Comparison of ENCODE assay signal across 18 cellular contexts in the genomic region with DNA sequence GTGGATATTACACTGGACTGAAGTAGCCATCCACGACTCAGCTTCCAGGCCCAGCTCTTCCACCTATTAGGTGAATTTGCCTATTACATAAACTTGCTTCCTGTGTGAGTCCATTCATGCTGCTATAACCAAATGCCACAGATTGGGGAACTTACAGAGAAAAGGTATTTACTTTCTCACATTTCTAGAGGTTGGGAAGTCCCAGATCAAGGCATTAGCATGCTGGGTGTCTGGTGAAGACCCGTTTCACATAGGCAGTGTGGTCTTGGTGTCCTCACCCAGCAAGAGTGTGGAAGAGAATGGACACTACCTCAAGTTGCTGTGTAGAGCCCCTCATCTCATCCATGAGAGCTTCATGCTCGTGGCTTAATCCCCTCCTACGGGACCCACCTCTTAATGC.
DNase-seq lines count a peak whose midpoint lies in the region; ATAC-seq and TF ChIP-seq lines count a peak whose summit lies in the region.
"Had no signal": no experiment of that assay in that cellular context is flagged by ENCODE, and none has a peak within 500 bp of the region (broad histone marks: within the 10 kb centered on the region; RNA-seq: fewer than 3 reads in every experiment).

No MANE protein-coding gene starts in this region.

- no peak overlapping the region for H3K9ac ChIP-seq in Loucy (ENCODE audit: low read depth, low read length, poor library complexity, severe bottlenecking)
- H3K9ac ChIP-seq: BLaER1 had no signal

- no peaks in the 10 kb centered on the region for H4K20me1 ChIP-seq in Loucy (ENCODE audit: insufficient read depth, low read length, poor library complexity, severe bottlenecking)
- H4K20me1 ChIP-seq: BLaER1 had no signal

- no peak overlapping the region for H3K4me2 ChIP-seq in Loucy (ENCODE audit: low read depth, low read length, poor library complexity, severe bottlenecking)
- H3K4me2 ChIP-seq: BLaER1, GM23338 had no signal

- H3K27me3 ChIP-seq in Loucy (ENCODE audit: insufficient read depth, low read length, poor library complexity, severe bottlenecking), result no peaks in the 10 kb centered on the region
- H3K27me3 ChIP-seq: BLaER1 had no signal

- no peaks in the 10 kb centered on the region for H3K9me3 ChIP-seq in Loucy (ENCODE audit: insufficient read depth, low read depth, low read length)
- H3K9me3 ChIP-seq: Caco-2 had no signal

- H3K79me2 ChIP-seq in Loucy (ENCODE audit: insufficient read depth, low read length), result no peaks in the 10 kb centered on the region

- DNase-seq in epithelial cell of esophagus (ENCODE audit: low read depth) (peak; percentile 27), osteocyte (ENCODE audit: extremely low spot score, unreplicated experiment) (peak; percentile 19), posterior vena cava (ENCODE audit: low spot score) (no peak), mucosa of gallbladder (ENCODE audit: low spot score) (no peak)
- DNase-seq: Caco-2; CD4-positive, CD25-positive, alpha-beta regulatory T cell; CD8-positive, alpha-beta T cell; DMS153; EL; GDM1; H9 had no signal

- H3K36me3 Mint-ChIP-seq in osteocyte (ENCODE audit: unreplicated experiment), result no peaks in the 10 kb centered on the region
- H3K36me3 Mint-ChIP-seq: CD4-positive, CD25-positive, alpha-beta regulatory T cell; CD8-positive, alpha-beta T cell had no signal

- no peaks in the 10 kb centered on the region for H3K4me1 Mint-ChIP-seq in osteocyte (ENCODE audit: unreplicated experiment)
- H3K4me1 Mint-ChIP-seq: B cell; CD4-positive, CD25-positive, alpha-beta regulatory T cell; GM23338; H9 had no signal

- H3K9me2 ChIP-seq in Loucy (replicated peaks; ENCODE audit: low read depth, low read length), result no peaks in the 10 kb centered on the region

- no peaks in the 10 kb centered on the region for H3K27me3 Mint-ChIP-seq in osteocyte (ENCODE audit: unreplicated experiment)
- H3K27me3 Mint-ChIP-seq: B cell; CD4-positive, CD25-positive, alpha-beta regulatory T cell had no signal

- no peak for ATAC-seq in GM19324 (IDR thresholded peaks at IDR 0.05; ENCODE audit: low FRiP score, unreplicated experiment)
- ATAC-seq: CD8-positive, alpha-beta T cell; GM12878; GM23338; HCT116 had no signal

- H3K4me1 ChIP-seq in Loucy (ENCODE audit: insufficient read depth, low read length, poor library complexity, severe bottlenecking), result peaks cover 9% of the 10 kb centered on the region
- H3K4me1 ChIP-seq: Caco-2 had no signal

- no peak overlapping the region for H3K27ac Mint-ChIP-seq in osteocyte (ENCODE audit: unreplicated experiment)
- H3K27ac Mint-ChIP-seq: B cell; CD4-positive, CD25-positive, alpha-beta regulatory T cell; CD8-positive, alpha-beta T cell; GM23338; H9 had no signal

- intact Hi-C loops in posterior vena cava (cut with DNase I), result no loop called here

- no peak overlapping the region for H3K4me3 Mint-ChIP-seq in osteocyte (ENCODE audit: unreplicated experiment)
- H3K4me3 Mint-ChIP-seq: B cell; CD4-positive, CD25-positive, alpha-beta regulatory T cell; CD8-positive, alpha-beta T cell; GM23338; H9 had no signal

- no peak overlapping the region for H3K4me3 ChIP-seq in Loucy (ENCODE audit: low read length, poor library complexity, severe bottlenecking)
- no peak overlapping the region for H3K4me3 ChIP-seq in epithelial cell of esophagus (ENCODE audit: low read length)
- H3K4me3 ChIP-seq: BLaER1, GM12878, GM23338 had no signal

- TF ChIP-seq CTCF in Loucy (conservative IDR thresholded peaks at IDR 0.05; ENCODE audit: low read length), result no peak
- no peak for TF ChIP-seq CTCF in epithelial cell of esophagus (IDR thresholded peaks at IDR 0.05; ENCODE audit: insufficient read depth, low read depth, low read length, missing control alignments)
- TF ChIP-seq CTCF in osteocyte (IDR thresholded peaks at IDR 0.05), result no peak

- 0 out of 2 replicates have a peak overlapping the region, but pooled peaks have one; percentile 11 for H2AFZ ChIP-seq in Loucy (ENCODE audit: low read length)
- H2AFZ ChIP-seq: GM23338 had no signal

- H3K9me3 Mint-ChIP-seq in osteocyte (ENCODE audit: unreplicated experiment), result peaks cover 42% of the 10 kb centered on the region

- no peaks in the 10 kb centered on the region for H3F3A ChIP-seq in Loucy (ENCODE audit: low read depth)

- H3K36me3 ChIP-seq in Loucy (ENCODE audit: insufficient read depth, low read length), result no peaks in the 10 kb centered on the region
- H3K36me3 ChIP-seq: BLaER1 had no signal

Comparison
In these comparisons a context has a peak if more than half of its experiments do, and no peak if none do; other contexts are left out.
1. DNase-seq: peak in epithelial cell of esophagus (single experiment) and osteocyte (single experiment); none in posterior vena cava (single experiment) and mucosa of gallbladder (single experiment).